8 cellular contexts compared by ENCODE assay signal in the genomic region with DNA sequence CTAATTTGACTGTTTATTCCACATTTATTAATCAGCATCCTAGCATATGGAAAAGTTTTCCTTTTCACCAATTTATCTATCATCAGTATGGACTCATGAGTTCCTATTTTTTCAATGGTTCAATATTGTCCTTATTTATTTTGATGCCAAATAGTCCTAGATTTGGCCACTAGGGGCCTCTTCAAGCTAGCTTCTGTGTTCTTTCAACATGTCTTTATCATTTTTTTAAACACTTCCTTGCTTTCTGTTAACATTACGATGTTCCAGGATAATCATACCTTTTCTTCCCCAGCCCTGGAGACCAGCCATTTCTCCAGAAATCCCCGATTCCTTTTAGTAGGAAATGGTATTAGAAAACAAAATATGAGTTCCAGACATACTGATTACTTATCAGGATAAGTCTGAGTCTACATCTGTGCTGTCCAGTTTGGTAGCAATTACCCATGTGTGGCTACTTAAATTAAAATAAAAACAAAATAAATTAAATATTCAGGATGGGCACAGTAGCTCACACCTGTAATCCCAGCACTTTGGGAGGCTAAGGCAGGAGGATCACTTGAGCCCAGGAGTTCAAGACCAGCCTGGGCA.
A peak's percentile ranks its signal among the peaks of the same experiment; 100 is the strongest.
DNase-seq lines count a peak whose midpoint lies in the region; ATAC-seq and TF ChIP-seq lines count a peak whose summit lies in the region.

No MANE protein-coding gene starts in this region.

- intact Hi-C loops in transverse colon (cut with DNase I; ENCODE audit: low total_unique reads), result no loop called here

- peak; percentile 76 for TF ChIP-seq CTCF in glutamatergic neuron (IDR thresholded peaks at IDR 0.05; ENCODE audit: partially characterized antibody, unreplicated experiment)
- peak; percentile 42 to 61 (median 57) for TF ChIP-seq CTCF in transverse colon (IDR thresholded peaks at IDR 0.05)

- H3K9me3 ChIP-seq in transverse colon, result no peaks in the 10 kb centered on the region

- H3K36me3 ChIP-seq in transverse colon, result no peaks in the 10 kb centered on the region

- DNase-seq in GF-D8 (lab: John Stamatoyannopoulos, UW), result peak; percentile 53
- DNase-seq in HPDE6-E6E7 (ENCODE audit: extremely low spot score), result peak; percentile 2
- peak; percentile 16 for DNase-seq in SKM-1 treated with dmso at 0.1 percent for 144 hours (lab: John Stamatoyannopoulos, UW; ENCODE audit: unreplicated experiment)
- DNase-seq in glutamatergic neuron, result no peak
- DNase-seq in transverse colon, result no peak
- no peak for DNase-seq in ureter (ENCODE audit: low spot score)
- no peak for DNase-seq in NCI-H524 treated with DMSO at 0.1 percent for 48 hours (lab: John Stamatoyannopoulos, UW)

- no peaks in the 10 kb centered on the region for H3K4me1 ChIP-seq in transverse colon

- no peak overlapping the region for H3K4me3 ChIP-seq in transverse colon

- peak; percentile 79 for ATAC-seq in GM21390 (IDR thresholded peaks at IDR 0.05; ENCODE audit: unreplicated experiment)

- no peaks in the 10 kb centered on the region for H3K9me3 Mint-ChIP-seq in glutamatergic neuron (ENCODE audit: unreplicated experiment)

- H3K4me1 Mint-ChIP-seq in glutamatergic neuron (ENCODE audit: low read depth, unreplicated experiment), result peaks cover 4% of the 10 kb centered on the region

- H3K27ac Mint-ChIP-seq in glutamatergic neuron (ENCODE audit: unreplicated experiment), result no peak overlapping the region

- H3K4me3 Mint-ChIP-seq in glutamatergic neuron (ENCODE audit: unreplicated experiment), result no peak overlapping the region

- in situ Hi-C loops in transverse colon (cut with MboI; ENCODE audit: low pct_ligation_motif_present in 1 of 4, low pct_unique_long_range_greater_than_20kb in 1 of 4, low sequenced_read_pairs in 3 of 4), result loop anchor here in 3 of 4 donors (10.0 kb wide), 1 partner anchor 122 kb away; no protein-coding TSS in a partner anchor

- TF ChIP-seq EP300 in transverse colon (IDR thresholded peaks at IDR 0.05; ENCODE audit: low read depth), result no peak

- no peak for TF ChIP-seq POLR2A in transverse colon (IDR thresholded peaks at IDR 0.05)

- no peaks in the 10 kb centered on the region for H3K36me3 Mint-ChIP-seq in glutamatergic neuron (ENCODE audit: unreplicated experiment)

- WGBS in transverse colon (ENCODE audit: low coverage in 1 of 2), 2 donors, result 8 to 15% methylated on average over 2 of the region's 2 CpGs

- H3K27ac ChIP-seq in transverse colon, result no peak overlapping the region

- no peaks in the 10 kb centered on the region for H3K27me3 Mint-ChIP-seq in glutamatergic neuron (ENCODE audit: unreplicated experiment)

- no peaks in the 10 kb centered on the region for H3K27me3 ChIP-seq in transverse colon

Comparison
In these comparisons a context has a peak if more than half of its experiments do, and no peak if none do; other contexts are left out.
1. DNase-seq: peak in GF-D8 (single experiment), HPDE6-E6E7 (single experiment) and SKM-1 treated with dmso at 0.1 percent for 144 hours (single experiment); none in glutamatergic neuron (single experiment), transverse colon (single experiment), ureter (single experiment) and NCI-H524 treated with DMSO at 0.1 percent for 48 hours (single experiment).